In genomic region chr11:100827934-100828661, GRCh38 we compare ENCODE assay signal across 8 cellular contexts.
DNase-seq lines count a peak whose midpoint lies in the region; ATAC-seq, FAIRE-seq and TF ChIP-seq lines count a peak whose summit lies in the region.

No MANE protein-coding gene starts in this region.

- H3K36me3 ChIP-seq in brain microvascular endothelial cell (replicated peaks) = no peaks in the 10 kb centered on the region

- H3K27ac ChIP-seq in brain microvascular endothelial cell = no peak overlapping the region

- no peaks in the 10 kb centered on the region for H3K36me3 Mint-ChIP-seq in activated T-cell treated with anti-CD3 and anti-CD28 coated beads, Interleukin-2, amount 50 U/mL, for 4 hours (ENCODE audit: insufficient read depth)

- H3K4me3 Mint-ChIP-seq in activated T-cell treated with anti-CD3 and anti-CD28 coated beads, Interleukin-2, amount 50 U/mL, for 4 hours = no peak overlapping the region

- TF ChIP-seq CTCF in GM12864 (IDR thresholded peaks at IDR 0.05; ENCODE audit: low read depth, low read length, missing control alignments) = peak; percentile 42
- peak; percentile 63 for TF ChIP-seq CTCF in brain microvascular endothelial cell (IDR thresholded peaks at IDR 0.05; ENCODE audit: low read depth, low read length, missing control alignments)
- TF ChIP-seq CTCF in retinal pigment epithelial cell (conservative IDR thresholded peaks at IDR 0.05; ENCODE audit: low read depth, low read length) = peak; percentile 58

- H3K4me1 Mint-ChIP-seq in activated T-cell treated with anti-CD3 and anti-CD28 coated beads, Interleukin-2, amount 50 U/mL, for 4 hours (ENCODE audit: low read depth) = no peaks in the 10 kb centered on the region

- FAIRE-seq in H54 (lab: Jason Lieb, UNC) = peak; percentile 78

- in situ Hi-C loops in brain microvascular endothelial cell (cut with HindIII; ENCODE audit: low pct_ligation_motif_present, low sequenced_read_pairs) = no loop called here

- no peak for ATAC-seq in HG02840 (IDR thresholded peaks at IDR 0.05; ENCODE audit: low FRiP score, unreplicated experiment)
- ATAC-seq in activated T-cell treated with anti-CD3 and anti-CD28 coated beads, Interleukin-2, amount 50 U/mL, for 4 hours = no peak

- no peaks in the 10 kb centered on the region for H3K27me3 ChIP-seq in brain microvascular endothelial cell (replicated peaks)

- no peaks in the 10 kb centered on the region for H3K9me3 Mint-ChIP-seq in activated T-cell treated with anti-CD3 and anti-CD28 coated beads, Interleukin-2, amount 50 U/mL, for 4 hours

- DNase-seq in GM12864 (ENCODE audit: low read depth) (peak; percentile 22), H54 (ENCODE audit: insufficient read length, low spot score) (no peak), LoVo (ENCODE audit: low spot score) (peak; percentile 41), brain microvascular endothelial cell (peak; percentile 66), retinal pigment epithelial cell (ENCODE audit: low read depth) (no peak), NCI-H2029 treated with DMSO at 0.1 percent for 48 hours (lab: John Stamatoyannopoulos, UW) (no peak)
- DNase-seq in activated T-cell treated with anti-CD3 and anti-CD28 coated beads, Interleukin-2, amount 50 U/mL, for 4 hours = no peak

- TF ChIP-seq POLR2A in H54 (IDR thresholded peaks at IDR 0.05; ENCODE audit: low read depth, low read length) = no peak

- no peaks in the 10 kb centered on the region for H3K27me3 Mint-ChIP-seq in activated T-cell treated with anti-CD3 and anti-CD28 coated beads, Interleukin-2, amount 50 U/mL, for 4 hours (ENCODE audit: low read depth)

- H3K4me3 ChIP-seq in GM12864 (ENCODE audit: low read depth, low read length) (no peak overlapping the region), brain microvascular endothelial cell (ENCODE audit: low read depth, low read length) (no peak overlapping the region), retinal pigment epithelial cell (ENCODE audit: low read length) (no peak overlapping the region)

Comparison
In these comparisons a context has a peak if more than half of its experiments do, and no peak if none do; other contexts are left out.
1. DNase-seq: peak in GM12864 (single experiment), LoVo (single experiment) and brain microvascular endothelial cell (single experiment); none in H54 (single experiment), retinal pigment epithelial cell (single experiment), NCI-H2029 treated with DMSO at 0.1 percent for 48 hours (single experiment) and activated T-cell treated with anti-CD3 and anti-CD28 coated beads, Interleukin-2, amount 50 U/mL, for 4 hours (single experiment).
2. Peak in every context shown above with its lines, with median percentiles within 50 percentile points of each other: CTCF ChIP-seq.